In genomic region chr15:36731025-36731424, GRCh38 we compare ENCODE assay signal across 29 cellular contexts.
"Had no signal": no experiment of that assay in that cellular context is flagged by ENCODE, and none has a peak within 500 bp of the region (broad histone marks: within the 10 kb centered on the region; RNA-seq: fewer than 3 reads in every experiment).

No MANE protein-coding gene starts in this region.

- H3K9me3 ChIP-seq: left ventricle myocardium inferior, mucosa of descending colon, pancreas, prostate gland, stomach, testis, thyroid gland, transverse colon, upper lobe of left lung, vagina had no signal

- H3K27me3 Mint-ChIP-seq: naive thymus-derived CD4-positive, alpha-beta T cell; natural killer cell treated with Interleukin-12 subunit alpha and Interleukin-12 subunit beta and Interleukin-15 and Interleukin-18, amount 100 ng/mL, for 72 hours; stimulated activated naive B cell treated with anti-CD40 and anti-IgM and Interleukin-4, amounts not matched to agents 10 μg/mL and 1 μg/mL and 100 μg/mL, for 72 hours had no signal

- H3K4me1 ChIP-seq: pancreas, prostate gland, stomach, testis, thyroid gland, transverse colon, upper lobe of left lung, vagina had no signal

- H3K4me3 ChIP-seq: left ventricle myocardium inferior, lung, mucosa of descending colon, pancreas, prostate gland, skin epidermis, stomach, testis, thyroid gland, transverse colon, upper lobe of left lung, vagina had no signal

- H3K4me3 Mint-ChIP-seq: immature natural killer cell; naive thymus-derived CD4-positive, alpha-beta T cell; natural killer cell treated with Interleukin-12 subunit alpha and Interleukin-12 subunit beta and Interleukin-15 and Interleukin-18, amount 100 ng/mL, for 72 hours; neural crest cell; stimulated activated naive B cell treated with anti-CD40 and anti-IgM and Interleukin-4, amounts not matched to agents 10 μg/mL and 1 μg/mL and 100 μg/mL, for 72 hours had no signal

- DNase-seq: hypothalamus; immature natural killer cell; left ventricle myocardium inferior; mesendoderm; midbrain; mucosa of descending colon; naive thymus-derived CD4-positive, alpha-beta T cell; nucleus accumbens; pancreas; posterior cingulate gyrus; retina; right cardiac atrium; stimulated activated CD4-positive, alpha-beta T cell treated with anti-CD3 and anti-CD28 coated beads, Interleukin-12 subunit alpha, Interleukin-12 subunit beta, amount 100 ng/mL, for 4 hours; stimulated activated CD4-positive, alpha-beta T cell treated with anti-CD3 and anti-CD28 coated beads, Interleukin-15, amount 100 ng/mL, for 24 hours; stimulated activated CD4-positive, alpha-beta T cell treated with anti-CD3 and anti-CD28 coated beads, Interleukin-2, amount 100 ng/mL, for 24 hours; stimulated activated CD4-positive, alpha-beta T cell treated with anti-CD3 and anti-CD28 coated beads, Interleukin-4, amount 100 ng/mL, for 1 hour; stimulated activated naive B cell treated with anti-CD40 and anti-IgM and Interleukin-4, amounts not matched to agents 10 μg/mL and 1 μg/mL and 100 μg/mL, for 72 hours; stimulated activated naive CD8-positive, alpha-beta T cell treated with anti-CD3 and anti-CD28 coated beads, Interleukin-15, Interleukin-2, amounts not matched to agents 100 U/mL and 50 U/mL, for 24 hours; stomach; testis; thyroid gland; transverse colon; upper lobe of left lung had no signal

- H3K4me1 Mint-ChIP-seq: immature natural killer cell; naive thymus-derived CD4-positive, alpha-beta T cell; stimulated activated naive B cell treated with anti-CD40 and anti-IgM and Interleukin-4, amounts not matched to agents 10 μg/mL and 1 μg/mL and 100 μg/mL, for 72 hours had no signal

- H3K27me3 ChIP-seq: pancreas, stomach, testis, thyroid gland, transverse colon, upper lobe of left lung, vagina had no signal

- H3K27ac Mint-ChIP-seq: immature natural killer cell; naive thymus-derived CD4-positive, alpha-beta T cell; natural killer cell treated with Interleukin-12 subunit alpha and Interleukin-12 subunit beta and Interleukin-15 and Interleukin-18, amount 100 ng/mL, for 72 hours; stimulated activated naive B cell treated with anti-CD40 and anti-IgM and Interleukin-4, amounts not matched to agents 10 μg/mL and 1 μg/mL and 100 μg/mL, for 72 hours had no signal

- H3K36me3 ChIP-seq: left ventricle myocardium inferior, pancreas, prostate gland, stomach, thyroid gland, transverse colon, upper lobe of left lung, vagina had no signal

- FAIRE-seq: pancreas had no signal

- H3K27ac ChIP-seq: left ventricle myocardium inferior, pancreas, prostate gland, skin epidermis, stomach, testis, thyroid gland, transverse colon, upper lobe of left lung, vagina had no signal

- H3K36me3 Mint-ChIP-seq: natural killer cell treated with Interleukin-12 subunit alpha and Interleukin-12 subunit beta and Interleukin-15 and Interleukin-18, amount 100 ng/mL, for 72 hours had no signal

- H3K9me3 Mint-ChIP-seq: immature natural killer cell; naive thymus-derived CD4-positive, alpha-beta T cell; natural killer cell treated with Interleukin-12 subunit alpha and Interleukin-12 subunit beta and Interleukin-15 and Interleukin-18, amount 100 ng/mL, for 72 hours; neural crest cell; stimulated activated naive B cell treated with anti-CD40 and anti-IgM and Interleukin-4, amounts not matched to agents 10 μg/mL and 1 μg/mL and 100 μg/mL, for 72 hours had no signal
